In genomic region chr1:115670476-115671175, GRCh38 we compare ENCODE assay signal across 9 cellular contexts. TPM values are rescaled to one million over a fixed set of nuclear protein-coding genes. Genes with fewer than 3 reads are reported as not detected.
DNase-seq lines count a peak whose midpoint lies in the region; ATAC-seq and TF ChIP-seq lines count a peak whose summit lies in the region.
"Had no signal": no experiment of that assay in that cellular context is flagged by ENCODE, and none has a peak within 500 bp of the region (broad histone marks: within the 10 kb centered on the region; RNA-seq: fewer than 3 reads in every experiment).

No MANE protein-coding gene starts in this region.

- no peaks in the 10 kb centered on the region for H3K27me3 ChIP-seq in skeletal muscle satellite cell (ENCODE audit: control insufficient read depth, insufficient read depth, low read length)
- H3K27me3 ChIP-seq in heart left ventricle = no peaks in the 10 kb centered on the region
- no peaks in the 10 kb centered on the region for H3K27me3 ChIP-seq in aorta (ENCODE audit: control insufficient read depth in 1 of 2, insufficient read depth in 2 of 2, low read length in 1 of 2)
- H3K27me3 ChIP-seq: neutrophil had no signal

- H3K9me3 ChIP-seq in skeletal muscle satellite cell (replicated peaks; ENCODE audit: low read length) (peaks cover 6% of the 10 kb centered on the region), heart left ventricle (peaks cover 0 to 5% (median 0%) of the 10 kb centered on the region in 12 donors), aorta (ENCODE audit: control insufficient read depth, low read length) (no peaks in the 10 kb centered on the region)
- H3K9me3 ChIP-seq: neutrophil had no signal

- H3K4me2 ChIP-seq in skeletal muscle satellite cell (ENCODE audit: low read length) = peak overlapping the region; percentile 52

- DNase-seq in KBM-7 (peak; percentile 93), NCI-H526 treated with DMSO at 0.1 percent for 48 hours (lab: John Stamatoyannopoulos, UW) (peak; percentile 92), heart left ventricle (no peak), aorta (no peak), HuH-7.5 (ENCODE audit: low spot score) (no peak), lower leg skin (ENCODE audit: low spot score in 2 of 2) (no peak)

- H3K36me3 ChIP-seq in skeletal muscle satellite cell (ENCODE audit: insufficient read depth, low read length) (peaks cover 27% of the 10 kb centered on the region), heart left ventricle (peaks cover 0 to 22% (median 6%) of the 10 kb centered on the region in 9 donors), aorta (ENCODE audit: control insufficient read depth in 1 of 2, insufficient read depth in 2 of 2, low read length in 1 of 2) (no peaks in the 10 kb centered on the region)
- H3K36me3 ChIP-seq: neutrophil had no signal

- TF ChIP-seq CTCF in heart left ventricle (IDR thresholded peaks at IDR 0.05) (no peak), lower leg skin (IDR thresholded peaks at IDR 0.05) (no peak)

- TF ChIP-seq POLR2A in heart left ventricle (IDR thresholded peaks at IDR 0.05) (no peak), lower leg skin (IDR thresholded peaks at IDR 0.05) (no peak)

- 83 to 88% (median 87%) methylated on average over 14 of the region's 14 CpGs for WGBS in heart left ventricle, 4 donors
- WGBS in aorta, 2 donors = 75 to 76% methylated on average over 14 of the region's 14 CpGs
- WGBS in lower leg skin, 2 donors = 72 to 77% methylated on average over 14 of the region's 14 CpGs

- H3K9ac ChIP-seq in skeletal muscle satellite cell (ENCODE audit: low read depth, low read length) = no peak overlapping the region

- intact Hi-C loops in heart left ventricle (cut with DNase I) = no loop called here
- intact Hi-C loops in aorta (cut with DNase I) = no loop called here
- intact Hi-C loops in lower leg skin (cut with DNase I; ENCODE audit: low total_unique reads) = no loop called here

- ATAC-seq in esophagus mucosa (peak; percentile 28), heart left ventricle (no peak), aorta (ENCODE audit: low FRiP score) (no peak)

- peaks cover 34% of the 10 kb centered on the region for H3K4me1 ChIP-seq in skeletal muscle satellite cell (ENCODE audit: control insufficient read depth, insufficient read depth, low read length)
- H3K4me1 ChIP-seq in heart left ventricle = peaks cover 0 to 57% (median 20%) of the 10 kb centered on the region in 12 donors
- H3K4me1 ChIP-seq in aorta (ENCODE audit: control insufficient read depth in 1 of 2, insufficient read depth in 2 of 2, low read length in 2 of 2) = no peaks in the 10 kb centered on the region

- peak overlapping the region; percentile 29 for H3K4me3 ChIP-seq in skeletal muscle satellite cell (ENCODE audit: low read length)
- H3K4me3 ChIP-seq in heart left ventricle = no peak overlapping the region
- no peak overlapping the region for H3K4me3 ChIP-seq in aorta (ENCODE audit: low read length in 2 of 2)
- no peak overlapping the region for H3K4me3 ChIP-seq in lower leg skin (ENCODE audit: low read depth, poor library complexity, severe bottlenecking)

- H3K27ac ChIP-seq in heart left ventricle (peak overlapping the region in 1 of 12 donors; percentile 50), aorta (ENCODE audit: low read depth in 1 of 2, low read length in 2 of 2) (no peak overlapping the region)
- H3K27ac ChIP-seq: neutrophil had no signal

- in situ Hi-C loops in KBM-7 (cut with MboI; ENCODE audit: low pct_unique_long_range_greater_than_20kb, low sequenced_read_pairs) = no loop called here

RNA-seq across cellular contexts. Expression of gene VANGL1, which starts 28.9 kb away (rescaled TPM):
- total RNA-seq in esophagus mucosa (15.5 TPM), heart left ventricle (10 to 100 TPM in 1 of 9 donors, 1 to 10 TPM in 8; 6.2 to 11.5 (median 8.2) TPM), aorta (10 to 100 TPM; 10.5 to 14.8 TPM), lower leg skin (10 to 100 TPM in 3 of 4 donors, 1 to 10 TPM in 1; 9.5 to 22.2 (median 17.2) TPM)
- total RNA-seq in skeletal muscle satellite cell (2012; rRNA removed) = 8.4 and 13.1 TPM in 2 replicates
- polyA plus RNA-seq in heart left ventricle (1 to 10 TPM; 1.4 to 4.4 TPM), aorta (1 to 10 TPM in 1 of 2 donors, under 1 TPM in 1; 0.75 to 1.5 TPM)

Comparison
In these comparisons a context has a peak if more than half of its experiments do, and no peak if none do; other contexts are left out.
1. DNase-seq: peak in KBM-7 (single experiment) and NCI-H526 treated with DMSO at 0.1 percent for 48 hours (single experiment); none in heart left ventricle (0 of 5), aorta (0 of 2), HuH-7.5 (single experiment) and lower leg skin (0 of 2).